Comparison of ENCODE assay signal across 15 cellular contexts in genomic region chr10:120426306-120426705, GRCh38. TPM values are rescaled to one million over a fixed set of nuclear protein-coding genes. Genes with fewer than 3 reads are reported as not detected.
"Had no signal": no experiment of that assay in that cellular context is flagged by ENCODE, and none has a peak within 500 bp of the region (broad histone marks: within the 10 kb centered on the region; RNA-seq: fewer than 3 reads in every experiment).

No MANE protein-coding gene starts in this region.

- H3K36me3 ChIP-seq: lower lobe of right lung, neutrophil, right lobe of liver had no signal

- H3K4me3 ChIP-seq: coronary artery, lower lobe of right lung, right lobe of liver had no signal

- H3K27ac ChIP-seq: coronary artery, lower lobe of right lung, neutrophil, right lobe of liver had no signal

- ATAC-seq: lower lobe of right lung, right lobe of liver had no signal

- H3K9me3 ChIP-seq: lower lobe of right lung, neutrophil, right lobe of liver had no signal

- H3K27me3 ChIP-seq: right lobe of liver had no signal

- H3K4me1 ChIP-seq: lower lobe of right lung, right lobe of liver had no signal

- DNase-seq: activated CD4-positive, alpha-beta T cell treated with anti-CD3 and anti-CD28 coated beads for 1 hour; activated CD4-positive, alpha-beta T cell treated with anti-CD3 and anti-CD28 coated beads, Interleukin-2, amount 50 U/mL, for 48 hours; activated naive CD8-positive, alpha-beta T cell treated with anti-CD3 and anti-CD28 coated beads, Interleukin-2, amount 10 ng/mL, durations not matched to agents 7 days and 5 days; effector CD8-positive, alpha-beta T cell; hippocampal formation; kidney glomerular epithelial cell; lower lobe of right lung; midbrain; right lobe of liver; stimulated activated CD4-positive, alpha-beta T cell treated with anti-CD3 and anti-CD28 coated beads, Interleukin-2, amount 100 ng/mL, for 24 hours; stimulated activated naive CD4-positive, alpha-beta T cell; substantia nigra had no signal

RNA-seq across cellular contexts. Expression of gene PLPP4, which starts 30.7 kb away (rescaled TPM):
- total RNA-seq: activated naive CD8-positive, alpha-beta T cell treated with anti-CD3 and anti-CD28 coated beads, Interleukin-2, amount 10 ng/mL, durations not matched to agents 7 days and 5 days; lower lobe of right lung; progenitor cell of endocrine pancreas had no signal
